ENCODE assay signal across 19 cellular contexts in genomic region chrX:1525583-1526355, GRCh38. TPM values are rescaled to one million over a fixed set of nuclear protein-coding genes. Genes with fewer than 3 reads are reported as not detected.
DNase-seq lines count a peak whose midpoint lies in the region; ATAC-seq, FAIRE-seq and TF ChIP-seq lines count a peak whose summit lies in the region.
"Had no signal": no experiment of that assay in that cellular context is flagged by ENCODE, and none has a peak within 500 bp of the region (broad histone marks: within the 10 kb centered on the region; RNA-seq: fewer than 3 reads in every experiment).

No MANE protein-coding gene starts in this region.

- no peak for ATAC-seq in K562

- TF ChIP-seq POLR2A in GM12891 (IDR thresholded peaks at IDR 0.05; ENCODE audit: low read depth, low read length) (no peak), K562 (conservative IDR thresholded peaks at IDR 0.05) (no peak)

- intact Hi-C loops in K562 (cut with micrococcal nuclease): no loop called here

- no peak for DNase-seq in GM12891 (ENCODE audit: insufficient read length, low spot score)
- no peak for DNase-seq in K562 (ENCODE audit: extremely low read depth in 1 of 4, low spot score in 3 of 4)
- DNase-seq in anterior cingulate cortex (lab: John Stamatoyannopoulos, UW): no peak
- DNase-seq in hepatocyte (ENCODE audit: low spot score): no peak
- DNase-seq: C1 segment of cervical spinal cord; Calu3; CD4-positive, alpha-beta memory T cell; COR-L47; DMS53; DMS79 treated with DMSO at 0.1 percent for 48 hours; GOT3 had no signal

- H3K4me2 ChIP-seq in DOHH2 (ENCODE audit: low read length) (peak overlapping the region; percentile 63; the same call in 1 of the 2 replicates), K562 (ENCODE audit: insufficient read depth, low read length) (no peak overlapping the region), hepatocyte (no peak overlapping the region)

- no TSS peak for BruUV-seq in K562 (replicated peaks; lab: Mats Ljungman, UMichigan)

- in situ Hi-C loops in K562 (cut with MboI): no loop called here

- WGBS in K562 (ENCODE audit: insufficient coverage, low coverage, missing lambda C conversion rate): 9% methylated on average over 5 of the region's 6 CpGs
- WGBS in hepatocyte (ENCODE audit: low lambda C conversion rate, missing lambda C conversion rate): 89% methylated on average over 6 of the region's 6 CpGs

- H3K9me3 ChIP-seq in DOHH2 (ENCODE audit: control insufficient read depth, insufficient read depth, low read length): peaks cover 5% of the 10 kb centered on the region; the same call in 1 of the 2 replicates
- no peaks in the 10 kb centered on the region for H3K9me3 ChIP-seq in HEK293 (ENCODE audit: control insufficient read depth, insufficient read depth, low read depth, low read length)
- no peaks in the 10 kb centered on the region for H3K9me3 ChIP-seq in K562 (replicated peaks; ENCODE audit: control insufficient read depth, insufficient read depth, low read depth, low read length)
- no peaks in the 10 kb centered on the region for H3K9me3 ChIP-seq in hepatocyte (ENCODE audit: low read depth)
- H3K9me3 ChIP-seq: HAP-1 had no signal

- no peak overlapping the region for H3K9ac ChIP-seq in K562 (ENCODE audit: insufficient read depth in 1 of 2, low read depth in 2 of 2, low read length in 2 of 2)

- FAIRE-seq in GM12891 (lab: Jason Lieb, UNC) (peak; percentile 82), K562 (lab: Jason Lieb, UNC) (no peak)
- FAIRE-seq: G401.6, H54 had no signal

- peaks cover 66% of the 10 kb centered on the region for H3F3A ChIP-seq in DOHH2 (ENCODE audit: control insufficient read depth, insufficient read depth)

- CTCF ChIA-PET in HEK293 (lab: Yijun Ruan, JAX) (no interaction called here), K562 (lab: Yijun Ruan, JAX; ENCODE audit: low intra/inter-chr PET ratio) (no interaction called here)

- POLR2A ChIA-PET in HEK293 (lab: Yijun Ruan, JAX) (no interaction called here), K562 (lab: Yijun Ruan, JAX) (no interaction called here)

- H4K20me1 ChIP-seq in DOHH2 (ENCODE audit: control insufficient read depth, insufficient read depth, low read depth, low read length): peaks cover 30% of the 10 kb centered on the region
- H4K20me1 ChIP-seq in K562 (replicated peaks; ENCODE audit: control insufficient read depth, insufficient read depth, low read length): no peaks in the 10 kb centered on the region
- no peaks in the 10 kb centered on the region for H4K20me1 ChIP-seq in hepatocyte (ENCODE audit: insufficient read depth, poor library complexity, severe bottlenecking)

- no peak for TF ChIP-seq EP300 in K562 (IDR thresholded peaks at IDR 0.05; ENCODE audit: low read length)

- TF ChIP-seq CTCF in DOHH2 (IDR thresholded peaks at IDR 0.05; ENCODE audit: low read depth, low read length, poor library complexity, severe bottlenecking) (no peak), HEK293 (tag by site-specific recombination; IDR thresholded peaks at IDR 0.05) (no peak), K562 (IDR thresholded peaks at IDR 0.05 in 2 of 3, conservative IDR thresholded peaks at IDR 0.05 in 1 of 3; ENCODE audit: insufficient read depth in 2 of 3, low read depth in 1 of 3, low read length in 3 of 3) (no peak), hepatocyte (IDR thresholded peaks at IDR 0.05; ENCODE audit: poor library complexity) (no peak)

- no peaks in the 10 kb centered on the region for H3K9me1 ChIP-seq in K562 (ENCODE audit: control insufficient read depth, insufficient read depth, low read length)

- no peak for TF ChIP-seq RAD21 in K562 (CRISPR knock-in tag; conservative IDR thresholded peaks at IDR 0.05 in 1 of 2, IDR thresholded peaks at IDR 0.05 in 1 of 2)

- no peaks in the 10 kb centered on the region; the same call in 1 of the 2 replicates for H3K9me2 ChIP-seq in DOHH2 (replicated peaks; ENCODE audit: control insufficient read depth, low read length)
- no peaks in the 10 kb centered on the region for H3K9me2 ChIP-seq in hepatocyte (replicated peaks; ENCODE audit: insufficient read depth)

- peaks cover 92% of the 10 kb centered on the region for H3K79me2 ChIP-seq in DOHH2 (ENCODE audit: control insufficient read depth, low read length)
- H3K79me2 ChIP-seq in K562 (ENCODE audit: control insufficient read depth, insufficient read depth, low read length): no peaks in the 10 kb centered on the region
- H3K79me2 ChIP-seq in hepatocyte: no peaks in the 10 kb centered on the region

- no peak overlapping the region for H3K4me3 ChIP-seq in DOHH2 (ENCODE audit: low read length)
- H3K4me3 ChIP-seq in HEK293 (ENCODE audit: low read depth, low read length): no peak overlapping the region
- H3K4me3 ChIP-seq in K562: no peak overlapping the region
- no peak overlapping the region for H3K4me3 ChIP-seq in hepatocyte
- H3K4me3 ChIP-seq: HAP-1 had no signal

- H3K36me3 ChIP-seq in DOHH2 (ENCODE audit: control insufficient read depth, low read length) (peaks cover 85% of the 10 kb centered on the region), HEK293 (ENCODE audit: control insufficient read depth in 2 of 2, insufficient read depth in 1 of 2, low read length in 2 of 2) (no peaks in the 10 kb centered on the region), K562 (ENCODE audit: control insufficient read depth, insufficient read depth, low read length) (no peaks in the 10 kb centered on the region), hepatocyte (replicated peaks; ENCODE audit: insufficient read depth, low read depth) (no peaks in the 10 kb centered on the region)
- H3K36me3 ChIP-seq: HAP-1 had no signal

- H3K4me1 ChIP-seq in DOHH2 (ENCODE audit: control insufficient read depth, low read length) (peaks cover 86% of the 10 kb centered on the region), HEK293 (ENCODE audit: control insufficient read depth, insufficient read depth, low read length) (no peaks in the 10 kb centered on the region), K562 (replicated peaks in 1 of 2; ENCODE audit: control insufficient read depth in 2 of 2, insufficient read depth in 2 of 2, low read length in 2 of 2) (no peaks in the 10 kb centered on the region; a peak in 1 of 5 replicates), hepatocyte (ENCODE audit: insufficient read depth) (no peaks in the 10 kb centered on the region)
- H3K4me1 ChIP-seq: HAP-1 had no signal

- no peak overlapping the region for H2AFZ ChIP-seq in K562 (ENCODE audit: low read depth, low read length)
- no peak overlapping the region for H2AFZ ChIP-seq in hepatocyte

- H3K27ac ChIP-seq in DOHH2 (ENCODE audit: low read depth, low read length) (no peak overlapping the region), HEK293 (ENCODE audit: extremely low read depth, low read depth, low read length) (no peak overlapping the region), K562 (ENCODE audit: extremely low read depth, low read depth, low read length) (no peak overlapping the region), hepatocyte (no peak overlapping the region)

- no peaks in the 10 kb centered on the region for H3K27me3 ChIP-seq in DOHH2 (ENCODE audit: control insufficient read depth, low read length)
- no peaks in the 10 kb centered on the region for H3K27me3 ChIP-seq in K562 (ENCODE audit: control insufficient read depth in 2 of 2, insufficient read depth in 2 of 2, low read length in 2 of 2)
- H3K27me3 ChIP-seq in hepatocyte: no peaks in the 10 kb centered on the region

TF ChIP-seq in GM12891, 5 proteins besides CTCF, POLR2A, EP300 and RAD21:
- TF ChIP-seq PAX5 (IDR thresholded peaks at IDR 0.05; ENCODE audit: insufficient read depth, low read length, severe bottlenecking): no peak
- no peak for TF ChIP-seq POLR2AphosphoS5 (IDR thresholded peaks at IDR 0.05; ENCODE audit: low read depth, low read length)
- no peak for TF ChIP-seq TAF1 (IDR thresholded peaks at IDR 0.05; ENCODE audit: low read depth, low read length)
- TF ChIP-seq SPI1 (IDR thresholded peaks at IDR 0.05; ENCODE audit: low read depth, low read length): no peak
TF ChIP-seq in GM12891: peak in this region for 0.

TF ChIP-seq in HEK293, 187 proteins besides CTCF, POLR2A, EP300 and RAD21:
- no peak for TF ChIP-seq ZNF558 (tag by site-specific recombination; IDR thresholded peaks at IDR 0.05)
- TF ChIP-seq ZNF366 (tag by site-specific recombination; conservative IDR thresholded peaks at IDR 0.05): peak; percentile 40
- peak; percentile 62 for TF ChIP-seq ZBTB17 (tag by site-specific recombination; IDR thresholded peaks at IDR 0.05)
TF ChIP-seq in HEK293: peak in this region for 2.

TF ChIP-seq in K562, 482 proteins besides CTCF, POLR2A, EP300 and RAD21:
- TF ChIP-seq ZNF24 (IDR thresholded peaks at IDR 0.05) (peak; percentile 88), NR2F6 (CRISPR knock-in tag; IDR thresholded peaks at IDR 0.05) (no peak)

RNA-seq across cellular contexts. Expression of gene P2RY8, which starts 11.2 kb away (rescaled TPM):
- polyA plus RNA-seq in GM12891 (2012; ENCODE audit: low read depth, missing spikeins): 42.6 TPM
- 0.12 TPM in 1 of 2 replicates, not detected in the other for total RNA-seq in K562 (2011; cell fraction: chromatin; rRNA removed; ENCODE audit: low replicate concordance)
- 0.50 TPM in 1 of 2 replicates, not detected in the other for total RNA-seq in K562 (2011; cell fraction: nucleolus; rRNA removed)
- not detected in 2 replicates for total RNA-seq in K562 (2011; cell fraction: nucleoplasm; rRNA removed)
- total RNA-seq in K562 (2014; rRNA removed) (0.08 and 0.09 TPM in 2 replicates), K562 (2014; rRNA removed; fragmentation: Illumina TruSeq; extraction: Trizol) (0.03 and 0.04 TPM in 2 replicates), K562 (2015; rRNA removed; fragmentation: Illumina TruSeq; extraction: Trizol) (0.57 and 0.69 TPM in 2 replicates), K562 (2021) (0.31 and 0.72 TPM in 2 replicates), hepatocyte (0.07 TPM in 1 of 2 replicates, not detected in the other)
- polyA plus RNA-seq in K562 (2011; rRNA removed) (not detected in 2 replicates), K562 (2014; fragmentation: Illumina TruSeq; extraction: Trizol) (0.07 and 0.14 TPM in 2 replicates), K562 (2014; fragmentation: Nextera tagmentation; extraction: Ambion mirVana) (not detected), K562 (2014; rRNA removed) (0.04 and 0.07 TPM in 2 replicates), hepatocyte (0.54 TPM in 1 of 2 replicates, not detected in the other)
- polyA plus RNA-seq in K562 (2011; cell fraction: cytosol; rRNA removed): 0.03 and 0.06 TPM in 2 replicates
- polyA plus RNA-seq in K562 (2011; cell fraction: nucleus; rRNA removed): 0.06 TPM in 1 of 2 replicates, not detected in the other
- 0.65 and 4.6 TPM in 2 replicates for polyA plus RNA-seq in K562 (2012)
- polyA minus RNA-seq in K562 (2011; rRNA and poly(A)+ RNA removed): not detected in 2 replicates
- polyA minus RNA-seq in K562 (2011; cell fraction: cytosol; rRNA and poly(A)+ RNA removed): not detected in 2 replicates
- not detected in 2 replicates for polyA minus RNA-seq in K562 (2011; cell fraction: nucleus; rRNA and poly(A)+ RNA removed)
- total RNA-seq: A172, A673, Calu3 had no signal
- polyA plus RNA-seq: BJ had no signal
